ENCODE assay signal across 12 cellular contexts in the genomic region with DNA sequence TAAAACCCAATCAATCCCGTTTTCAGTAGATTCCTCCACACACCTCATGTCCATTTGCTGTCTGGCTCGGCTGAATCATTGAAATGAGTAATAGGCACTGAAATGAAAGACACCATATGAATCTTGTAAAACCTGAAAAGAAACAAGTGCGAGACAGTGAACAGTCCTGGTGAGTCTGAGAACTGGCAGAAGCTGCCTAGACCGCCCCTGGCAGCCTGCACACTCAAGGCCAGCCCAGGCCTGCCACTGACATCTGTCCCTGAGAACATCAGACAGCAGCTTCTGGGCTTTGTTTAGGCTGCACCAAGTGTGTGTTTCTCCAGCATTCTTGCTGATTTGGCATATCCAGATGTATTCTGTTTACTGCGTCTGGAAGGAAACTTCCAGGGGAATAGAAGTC. TPM values are rescaled to one million over a fixed set of nuclear protein-coding genes. Genes with fewer than 3 reads are reported as not detected.
DNase-seq lines count a peak whose midpoint lies in the region; ATAC-seq and TF ChIP-seq lines count a peak whose summit lies in the region.
"Had no signal": no experiment of that assay in that cellular context is flagged by ENCODE, and none has a peak within 500 bp of the region (broad histone marks: within the 10 kb centered on the region; RNA-seq: fewer than 3 reads in every experiment).

No MANE protein-coding gene starts in this region.

- no peak for TF ChIP-seq EP300 in gastroesophageal sphincter (IDR thresholded peaks at IDR 0.05)

- CTCF ChIA-PET in activated CD8-positive, alpha-beta memory T cell treated with anti-CD3 and anti-CD28 coated beads, Interleukin-2, amount 10 ng/mL, durations not matched to agents 7 days and 5 days (lab: Charles Lee), result no interaction called here
- CTCF ChIA-PET in naive thymus-derived CD4-positive, alpha-beta T cell (lab: Charles Lee), result no interaction called here

- no peak overlapping the region for H3K4me3 Mint-ChIP-seq in activated CD8-positive, alpha-beta memory T cell treated with anti-CD3 and anti-CD28 coated beads, Interleukin-2, amount 10 ng/mL, durations not matched to agents 7 days and 5 days
- no peak overlapping the region for H3K4me3 Mint-ChIP-seq in naive thymus-derived CD4-positive, alpha-beta T cell
- H3K4me3 Mint-ChIP-seq: CD4-positive, alpha-beta memory T cell had no signal

- POLR2A ChIA-PET in naive thymus-derived CD4-positive, alpha-beta T cell (lab: Charles Lee), result no interaction called here

- no peak for ATAC-seq in gastroesophageal sphincter
- ATAC-seq in activated CD8-positive, alpha-beta memory T cell treated with anti-CD3 and anti-CD28 coated beads, Interleukin-2, amount 10 ng/mL, durations not matched to agents 7 days and 5 days, result no peak
- no peak for ATAC-seq in naive thymus-derived CD4-positive, alpha-beta T cell

- DNase-seq in AG20443 (ENCODE audit: low spot score) (peak; percentile 69), NCI-H2171 (lab: John Stamatoyannopoulos, UW) (peak; percentile 91), epithelial cell of prostate (ENCODE audit: low read depth, low spot score) (peak; percentile 98), non-pigmented ciliary epithelial cell (ENCODE audit: low read depth) (peak; percentile 74)
- DNase-seq in activated T-cell treated with anti-CD3 and anti-CD28 coated beads, Interleukin-2, amount 50 U/mL, for 1 hour, result no peak
- no peak for DNase-seq in activated CD8-positive, alpha-beta memory T cell treated with anti-CD3 and anti-CD28 coated beads, Interleukin-2, amount 10 ng/mL, durations not matched to agents 7 days and 5 days
- DNase-seq in naive thymus-derived CD4-positive, alpha-beta T cell, result no peak
- DNase-seq: CD4-positive, alpha-beta memory T cell; glutamatergic neuron had no signal

- no peak overlapping the region for H3K27ac Mint-ChIP-seq in activated CD8-positive, alpha-beta memory T cell treated with anti-CD3 and anti-CD28 coated beads, Interleukin-2, amount 10 ng/mL, durations not matched to agents 7 days and 5 days
- no peak overlapping the region for H3K27ac Mint-ChIP-seq in naive thymus-derived CD4-positive, alpha-beta T cell
- H3K27ac Mint-ChIP-seq: progenitor cell of endocrine pancreas had no signal

- peaks cover 0 to 9% (median 0%) of the 10 kb centered on the region in 3 donors for H3K4me1 ChIP-seq in gastroesophageal sphincter
- no peaks in the 10 kb centered on the region for H3K4me1 ChIP-seq in naive thymus-derived CD4-positive, alpha-beta T cell (ENCODE audit: control insufficient read depth in 2 of 2, insufficient read depth in 2 of 2, low read length in 2 of 2)

- H3K4me3 ChIP-seq in gastroesophageal sphincter, result no peak overlapping the region
- H3K4me3 ChIP-seq in naive thymus-derived CD4-positive, alpha-beta T cell (ENCODE audit: low read length), result no peak overlapping the region
- H3K4me3 ChIP-seq: stomach had no signal

- H3K27ac ChIP-seq in epithelial cell of prostate (peak overlapping the region; percentile 86), gastroesophageal sphincter (peak overlapping the region in 2 of 4 donors; percentile 20 to 39)
- no peak overlapping the region for H3K27ac ChIP-seq in naive thymus-derived CD4-positive, alpha-beta T cell (ENCODE audit: low read depth, low read length)
- H3K27ac ChIP-seq: stomach had no signal

- no peaks in the 10 kb centered on the region for H3K9me3 Mint-ChIP-seq in activated CD8-positive, alpha-beta memory T cell treated with anti-CD3 and anti-CD28 coated beads, Interleukin-2, amount 10 ng/mL, durations not matched to agents 7 days and 5 days (ENCODE audit: low read depth)
- H3K9me3 Mint-ChIP-seq in naive thymus-derived CD4-positive, alpha-beta T cell, result peaks cover 0 to 3% (median 0%) of the 10 kb centered on the region in 11 donors

- no peaks in the 10 kb centered on the region for H3K27me3 ChIP-seq in gastroesophageal sphincter
- no peaks in the 10 kb centered on the region for H3K27me3 ChIP-seq in naive thymus-derived CD4-positive, alpha-beta T cell (ENCODE audit: control insufficient read depth in 2 of 2, insufficient read depth in 2 of 2, low read length in 2 of 2)
- H3K27me3 ChIP-seq: stomach had no signal

- H3K36me3 Mint-ChIP-seq in activated CD8-positive, alpha-beta memory T cell treated with anti-CD3 and anti-CD28 coated beads, Interleukin-2, amount 10 ng/mL, durations not matched to agents 7 days and 5 days, result peaks cover 33% of the 10 kb centered on the region
- peaks cover under 1 to 20% (median 8%) of the 10 kb centered on the region in 5 donors for H3K36me3 Mint-ChIP-seq in naive thymus-derived CD4-positive, alpha-beta T cell

- no peaks in the 10 kb centered on the region for H3K9me3 ChIP-seq in gastroesophageal sphincter
- H3K9me3 ChIP-seq in naive thymus-derived CD4-positive, alpha-beta T cell (ENCODE audit: control insufficient read depth in 2 of 3, low read length in 3 of 3), result no peaks in the 10 kb centered on the region
- H3K9me3 ChIP-seq: stomach had no signal

- intact Hi-C loops in naive thymus-derived CD4-positive, alpha-beta T cell (cut with micrococcal nuclease), result no loop called here

- no peak for TF ChIP-seq POLR2A in gastroesophageal sphincter (IDR thresholded peaks at IDR 0.05)

- WGBS in gastroesophageal sphincter (ENCODE audit: low coverage in 1 of 2), 2 donors, result 31 to 44% methylated on average over 2 to 5 of the region's 5 CpGs

- no peaks in the 10 kb centered on the region for H3K27me3 Mint-ChIP-seq in activated CD8-positive, alpha-beta memory T cell treated with anti-CD3 and anti-CD28 coated beads, Interleukin-2, amount 10 ng/mL, durations not matched to agents 7 days and 5 days
- peaks cover 0 to 3% (median 0%) of the 10 kb centered on the region in 5 donors for H3K27me3 Mint-ChIP-seq in naive thymus-derived CD4-positive, alpha-beta T cell
- H3K27me3 Mint-ChIP-seq: CD4-positive, alpha-beta memory T cell; progenitor cell of endocrine pancreas had no signal

- H3K4me1 Mint-ChIP-seq in activated CD8-positive, alpha-beta memory T cell treated with anti-CD3 and anti-CD28 coated beads, Interleukin-2, amount 10 ng/mL, durations not matched to agents 7 days and 5 days, result peaks cover 26% of the 10 kb centered on the region
- H3K4me1 Mint-ChIP-seq in naive thymus-derived CD4-positive, alpha-beta T cell, result peaks cover 0 to 9% (median 0%) of the 10 kb centered on the region in 7 donors

- H3K36me3 ChIP-seq in gastroesophageal sphincter, result peaks cover 0 to 28% of the 10 kb centered on the region in 2 donors
- H3K36me3 ChIP-seq in naive thymus-derived CD4-positive, alpha-beta T cell (ENCODE audit: control insufficient read depth in 2 of 3, insufficient read depth in 3 of 3, low read length in 3 of 3), result no peaks in the 10 kb centered on the region

- no peak for TF ChIP-seq CTCF in gastroesophageal sphincter (IDR thresholded peaks at IDR 0.05)

RNA-seq across cellular contexts. Expression of a gene that starts 44.8 kb away (rescaled TPM):
- total RNA-seq in gastroesophageal sphincter, result 10 to 100 TPM; 34.6 to 68.3 (median 54.6) TPM
- total RNA-seq in activated CD8-positive, alpha-beta memory T cell treated with anti-CD3 and anti-CD28 coated beads, Interleukin-2, amount 10 ng/mL, durations not matched to agents 7 days and 5 days, result 10 to 100 TPM; 37.1 to 40.5 TPM
- total RNA-seq in naive thymus-derived CD4-positive, alpha-beta T cell, result 10 to 100 TPM in 1 of 5 experiments, 1 to 10 TPM in 4; 4.7 to 23.2 (median 8.6) TPM
- polyA plus RNA-seq in naive thymus-derived CD4-positive, alpha-beta T cell, result 1 to 10 TPM; 5.3 to 6.0 TPM

Comparison
In these comparisons a context has a peak if more than half of its experiments do, and no peak if none do; other contexts are left out.
1. DNase-seq: peak in AG20443 (single experiment), NCI-H2171 (single experiment), epithelial cell of prostate (single experiment) and non-pigmented ciliary epithelial cell (single experiment); none in activated T-cell treated with anti-CD3 and anti-CD28 coated beads, Interleukin-2, amount 50 U/mL, for 1 hour (single experiment), activated CD8-positive, alpha-beta memory T cell treated with anti-CD3 and anti-CD28 coated beads, Interleukin-2, amount 10 ng/mL, durations not matched to agents 7 days and 5 days (single experiment) and naive thymus-derived CD4-positive, alpha-beta T cell (0 of 9).